ENCODE assay signal across 9 cellular contexts in genomic region chr6:82589509-82590206, GRCh38.
DNase-seq lines count a peak whose midpoint lies in the region; ATAC-seq and TF ChIP-seq lines count a peak whose summit lies in the region.
"Had no signal": no experiment of that assay in that cellular context is flagged by ENCODE, and none has a peak within 500 bp of the region (broad histone marks: within the 10 kb centered on the region; RNA-seq: fewer than 3 reads in every experiment).

No MANE protein-coding gene starts in this region.

- TF ChIP-seq CTCF in left lung (IDR thresholded peaks at IDR 0.05) (no peak), sigmoid colon (IDR thresholded peaks at IDR 0.05) (no peak)

- ATAC-seq in GM21390 (IDR thresholded peaks at IDR 0.05; ENCODE audit: unreplicated experiment), result peak; percentile 72
- ATAC-seq in left lung, result peak; percentile 41

- intact Hi-C loops in left lung (cut with DNase I) (no loop called here), sigmoid colon (cut with DNase I) (no loop called here), posterior vena cava (cut with DNase I) (no loop called here)

- no peaks in the 10 kb centered on the region for H3K36me3 ChIP-seq in HUES48 (ENCODE audit: control insufficient read depth, insufficient read depth, low read length)
- H3K36me3 ChIP-seq in left lung, result no peaks in the 10 kb centered on the region
- H3K36me3 ChIP-seq in sigmoid colon, result no peaks in the 10 kb centered on the region

- peak; percentile 95 for DNase-seq in EL
- DNase-seq in T1000 (lab: John Stamatoyannopoulos, UW), result peak; percentile 50
- no peak for DNase-seq in left lung
- DNase-seq in sigmoid colon, result no peak
- no peak for DNase-seq in activated gamma-delta T cell (lab: John Stamatoyannopoulos, UW)
- DNase-seq in posterior vena cava (ENCODE audit: low spot score), result no peak
- DNase-seq: naive B cell had no signal

- TF ChIP-seq POLR2A in sigmoid colon (IDR thresholded peaks at IDR 0.05), result no peak

- no peaks in the 10 kb centered on the region for H3K27me3 ChIP-seq in HUES48 (ENCODE audit: control insufficient read depth, insufficient read depth, low read length)
- H3K27me3 ChIP-seq in left lung, result no peaks in the 10 kb centered on the region
- no peaks in the 10 kb centered on the region for H3K27me3 ChIP-seq in sigmoid colon

- H3K9ac ChIP-seq in HUES48 (ENCODE audit: low read depth, low read length), result no peak overlapping the region

- peak overlapping the region; percentile 3 for H3K27ac ChIP-seq in HUES48 (ENCODE audit: low read depth, low read length)
- H3K27ac ChIP-seq in left lung, result no peak overlapping the region
- no peak overlapping the region for H3K27ac ChIP-seq in sigmoid colon

- H3K4me3 ChIP-seq in HUES48 (ENCODE audit: low read depth, low read length), result no peak overlapping the region
- H3K4me3 ChIP-seq in left lung, result no peak overlapping the region
- no peak overlapping the region for H3K4me3 ChIP-seq in sigmoid colon

- TF ChIP-seq EP300 in sigmoid colon (IDR thresholded peaks at IDR 0.05), result no peak

- H3K4me1 ChIP-seq in HUES48 (ENCODE audit: control insufficient read depth, insufficient read depth, low read length), result peaks cover 3% of the 10 kb centered on the region
- no peaks in the 10 kb centered on the region for H3K4me1 ChIP-seq in left lung
- no peaks in the 10 kb centered on the region for H3K4me1 ChIP-seq in sigmoid colon

- 44 to 59% methylated on average over 5 of the region's 5 CpGs for WGBS in sigmoid colon, 2 donors

- no peaks in the 10 kb centered on the region for H3K9me3 ChIP-seq in HUES48 (ENCODE audit: control insufficient read depth, insufficient read depth, low read length)
- H3K9me3 ChIP-seq in left lung, result no peaks in the 10 kb centered on the region
- no peaks in the 10 kb centered on the region for H3K9me3 ChIP-seq in sigmoid colon

Comparison
In these comparisons a context has a peak if more than half of its experiments do, and no peak if none do; other contexts are left out.
1. DNase-seq: peak in EL (single experiment) and T1000 (single experiment); none in left lung (0 of 2), sigmoid colon (single experiment), activated gamma-delta T cell (single experiment) and posterior vena cava (single experiment).